ENCODE assay signal across 1 cellular context in the genomic region with DNA sequence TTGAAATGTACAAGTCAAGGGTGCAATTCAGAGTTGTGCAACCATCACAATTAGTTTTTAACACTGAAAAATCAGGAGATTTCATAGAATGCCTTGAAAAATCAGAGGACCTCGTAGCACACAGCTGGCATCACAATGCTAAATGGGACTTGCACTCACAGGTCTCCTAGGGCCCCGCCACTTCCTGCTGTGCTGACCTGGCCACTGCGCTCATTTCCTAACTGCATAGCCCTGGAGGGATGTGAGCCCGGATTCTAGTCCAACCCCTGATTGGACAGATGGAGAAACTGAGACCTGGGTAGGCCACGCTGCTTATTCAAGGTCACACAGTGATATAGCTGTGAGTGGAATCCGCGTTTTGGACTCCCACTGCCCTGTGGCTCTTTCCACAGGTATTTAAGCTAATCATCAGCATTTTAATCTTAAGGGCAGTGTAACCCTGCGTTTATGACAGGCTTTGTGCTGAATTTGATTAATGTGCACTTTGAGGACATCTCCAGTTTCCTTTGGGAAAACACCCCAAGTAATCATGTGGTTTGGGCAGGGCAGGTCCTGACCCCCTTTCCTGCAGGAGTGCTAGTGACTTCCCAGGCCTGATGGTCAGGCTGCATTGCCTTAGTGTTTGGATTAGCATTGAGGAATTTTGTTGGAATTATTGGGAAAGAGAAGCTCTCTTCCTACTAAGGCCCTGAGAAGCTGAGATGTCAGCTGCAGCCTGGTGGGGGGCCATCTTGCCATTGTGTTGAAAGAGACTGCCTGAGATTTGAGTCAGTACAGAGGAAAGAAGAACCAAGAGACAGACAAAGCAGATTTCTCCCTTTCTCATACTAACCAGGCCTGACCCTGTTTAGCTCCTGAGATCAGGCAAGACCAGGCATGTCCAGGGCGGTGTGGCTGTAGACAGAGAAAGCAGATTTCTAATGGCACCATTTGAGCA.
A peak's percentile ranks its signal among the peaks of the same experiment; 100 is the strongest.
TF ChIP-seq lines count a peak whose summit lies in the region.

No MANE protein-coding gene starts in this region.

TF ChIP-seq in H1, 55 proteins besides CTCF, POLR2A, EP300 and RAD21:
- TF ChIP-seq TAF1 (IDR thresholded peaks at IDR 0.05; ENCODE audit: low read depth, low read length) (0 out of 2 replicates have a peak, but pooled peaks have one; percentile 39), HDAC6 (IDR thresholded peaks at IDR 0.05; ENCODE audit: low read depth, low read length) (no peak), ZNF274 (IDR thresholded peaks at IDR 0.05; ENCODE audit: borderline replicate concordance, extremely low read depth, low read length) (no peak), CBX8 (IDR thresholded peaks at IDR 0.05; ENCODE audit: borderline replicate concordance, low read depth, low read length) (no peak), POU5F1 (IDR thresholded peaks at IDR 0.05; ENCODE audit: low read depth, low read length) (no peak)
- TF ChIP-seq, protein P1, sequence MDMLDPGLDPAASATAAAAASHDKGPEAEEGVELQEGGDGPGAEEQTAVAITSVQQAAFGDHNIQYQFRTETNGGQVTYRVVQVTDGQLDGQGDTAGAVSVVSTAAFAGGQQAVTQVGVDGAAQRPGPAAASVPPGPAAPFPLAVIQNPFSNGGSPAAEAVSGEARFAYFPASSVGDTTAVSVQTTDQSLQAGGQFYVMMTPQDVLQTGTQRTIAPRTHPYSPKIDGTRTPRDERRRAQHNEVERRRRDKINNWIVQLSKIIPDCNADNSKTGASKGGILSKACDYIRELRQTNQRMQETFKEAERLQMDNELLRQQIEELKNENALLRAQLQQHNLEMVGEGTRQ (IDR thresholded peaks at IDR 0.05; ENCODE audit: low read length): no peak
